13 cellular contexts compared by ENCODE assay signal in genomic region chr14:61642246-61642982, GRCh38. TPM values are rescaled to one million over a fixed set of nuclear protein-coding genes. Genes with fewer than 3 reads are reported as not detected.
DNase-seq lines count a peak whose midpoint lies in the region; ATAC-seq and TF ChIP-seq lines count a peak whose summit lies in the region.
"Had no signal": no experiment of that assay in that cellular context is flagged by ENCODE, and none has a peak within 500 bp of the region (broad histone marks: within the 10 kb centered on the region; RNA-seq: fewer than 3 reads in every experiment).

No MANE protein-coding gene starts in this region.

- no peaks in the 10 kb centered on the region for H3K36me3 ChIP-seq in adrenal gland (replicated peaks in 1 of 2)
- H3K36me3 ChIP-seq: left ventricle myocardium inferior, neutrophil had no signal

- H3K27ac ChIP-seq in foreskin keratinocyte (peak overlapping the region; percentile 28), adrenal gland (no peak overlapping the region)
- H3K27ac ChIP-seq: left ventricle myocardium inferior had no signal

- H3K4me1 ChIP-seq in foreskin keratinocyte: peaks cover 17% of the 10 kb centered on the region
- no peaks in the 10 kb centered on the region for H3K4me1 ChIP-seq in adrenal gland (replicated peaks in 1 of 2)

- peak; percentile 94 for ATAC-seq in foreskin keratinocyte
- ATAC-seq in HG03095 (IDR thresholded peaks at IDR 0.05; ENCODE audit: unreplicated experiment): no peak

- H3K4me3 ChIP-seq in adrenal gland: no peak overlapping the region
- H3K4me3 ChIP-seq: left ventricle myocardium inferior had no signal

- intact Hi-C loops in adrenal gland (cut with DNase I): no loop called here

- no peak for TF ChIP-seq POLR2A in adrenal gland (IDR thresholded peaks at IDR 0.05)

- H3K27me3 ChIP-seq in foreskin keratinocyte: no peaks in the 10 kb centered on the region
- no peaks in the 10 kb centered on the region for H3K27me3 ChIP-seq in adrenal gland
- H3K27me3 ChIP-seq: neutrophil had no signal

- peak; percentile 49 for DNase-seq in AG08395 (ENCODE audit: low spot score)
- peak; percentile 85 for DNase-seq in HCEC 1CT
- peak; percentile 62 for DNase-seq in amniotic epithelial cell (ENCODE audit: low read depth)
- DNase-seq in foreskin keratinocyte: peak; percentile 67 to 68
- no peak for DNase-seq in activated T-cell treated with anti-CD3 and anti-CD28 coated beads, Interleukin-2, amount 50 U/mL, for 1 hour
- no peak for DNase-seq in DMS153 (lab: John Stamatoyannopoulos, UW)
- no peak for DNase-seq in adrenal gland
- DNase-seq: activated CD4-positive, CD25-positive, alpha-beta regulatory T cell; GDM1; left ventricle myocardium inferior; NCI-H526 treated with DMSO at 0.1 percent for 48 hours had no signal

- WGBS in adrenal gland, 4 donors: 80 to 89% (median 86%) methylated on average over 9 of the region's 9 CpGs

- no peak for TF ChIP-seq CTCF in foreskin keratinocyte (conservative IDR thresholded peaks at IDR 0.05)
- no peak for TF ChIP-seq CTCF in adrenal gland (IDR thresholded peaks at IDR 0.05)

- H3K9me3 ChIP-seq in adrenal gland (replicated peaks in 1 of 3): no peaks in the 10 kb centered on the region
- H3K9me3 ChIP-seq: left ventricle myocardium inferior, neutrophil had no signal

RNA-seq across cellular contexts. Expression of gene HIF1A, which starts 52.9 kb away (rescaled TPM):
- total RNA-seq in foreskin keratinocyte (122 and 130 TPM in 2 replicates), adrenal gland (100 to 1,000 TPM; 186 to 531 (median 365) TPM)
- polyA plus RNA-seq in foreskin keratinocyte (20.3 and 27.4 TPM in 2 replicates), adrenal gland (100 to 1,000 TPM in 1 of 3 donors, 10 to 100 TPM in 2; 47.2 to 504 (median 62.7) TPM)

Comparison
In these comparisons a context has a peak if more than half of its experiments do, and no peak if none do; other contexts are left out.
1. DNase-seq: peak in AG08395 (single experiment), HCEC 1CT (single experiment), amniotic epithelial cell (single experiment) and foreskin keratinocyte (2 of 2); none in activated T-cell treated with anti-CD3 and anti-CD28 coated beads, Interleukin-2, amount 50 U/mL, for 1 hour (single experiment), DMS153 (single experiment) and adrenal gland (0 of 7).